Comparison of ENCODE assay signal across 25 cellular contexts in the genomic region with DNA sequence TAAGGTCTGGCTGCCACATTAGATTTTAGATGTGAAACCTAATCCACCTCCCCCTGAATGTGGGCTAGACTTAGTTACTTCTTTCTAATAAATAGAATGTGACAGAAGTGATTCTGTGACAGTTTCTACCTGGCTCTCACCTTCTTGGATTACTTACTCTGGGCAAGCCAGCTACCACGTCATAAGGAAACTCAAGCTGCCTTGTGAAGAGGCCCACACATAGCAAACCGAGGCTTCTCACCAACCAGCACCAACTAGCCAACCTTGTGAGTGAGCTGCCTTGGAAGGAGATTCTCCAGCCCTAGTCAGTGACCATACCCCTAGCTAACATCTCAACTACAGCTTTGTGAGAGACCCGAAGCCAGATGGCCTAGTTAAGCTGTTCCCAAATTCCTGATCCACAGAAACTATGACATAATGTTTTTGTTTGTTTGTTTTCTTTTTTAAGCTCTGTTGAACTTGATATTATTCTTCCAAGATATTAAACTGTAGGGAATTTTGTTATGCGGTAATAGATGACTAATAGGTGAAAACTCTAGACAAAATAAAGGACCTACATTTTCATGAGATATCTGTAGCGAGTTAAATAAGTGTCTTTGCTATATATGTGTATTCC. TPM values are rescaled to one million over a fixed set of nuclear protein-coding genes. Genes with fewer than 3 reads are reported as not detected.
DNase-seq lines count a peak whose midpoint lies in the region; ATAC-seq, FAIRE-seq and TF ChIP-seq lines count a peak whose summit lies in the region.
"Had no signal": no experiment of that assay in that cellular context is flagged by ENCODE, and none has a peak within 500 bp of the region (broad histone marks: within the 10 kb centered on the region; RNA-seq: fewer than 3 reads in every experiment).

No MANE protein-coding gene starts in this region.

- H3K27ac Mint-ChIP-seq in activated CD8-positive, alpha-beta memory T cell treated with anti-CD3 and anti-CD28 coated beads, Interleukin-2, amount 10 ng/mL, durations not matched to agents 7 days and 5 days: no peak overlapping the region
- H3K27ac Mint-ChIP-seq: CD4-positive, alpha-beta T cell; stimulated activated naive CD8-positive, alpha-beta T cell treated with anti-CD3 and anti-CD28 coated beads, Interleukin-15, Interleukin-2, amounts not matched to agents 100 ng/mL and 50 ng/mL, for 24 hours had no signal

- no peaks in the 10 kb centered on the region for H3K79me1 ChIP-seq in trophoblast cell (ENCODE audit: low read length)

- no peak for TF ChIP-seq RAD21 in GM12878 (IDR thresholded peaks at IDR 0.05; ENCODE audit: insufficient read depth, low read depth, low read length)

- no peak overlapping the region for H2BK5ac ChIP-seq in trophoblast cell (ENCODE audit: low read depth, low read length, poor library complexity)

- H3K4me3 ChIP-seq in GM12878 (no peak overlapping the region), trophoblast cell (ENCODE audit: low read depth, low read length) (no peak overlapping the region)
- H3K4me3 ChIP-seq: tibial nerve had no signal

- no peak overlapping the region for H3K18ac ChIP-seq in trophoblast cell (ENCODE audit: low read length)

- no peak overlapping the region for H3K14ac ChIP-seq in trophoblast cell (ENCODE audit: low read length)

- H3K27me3 ChIP-seq in GM12878 (replicated peaks in 1 of 2; ENCODE audit: control insufficient read depth in 2 of 2, insufficient read depth in 2 of 2, low read length in 1 of 2) (no peaks in the 10 kb centered on the region), trophoblast cell (ENCODE audit: insufficient read depth, low read length) (no peaks in the 10 kb centered on the region)
- H3K27me3 ChIP-seq: tibial nerve had no signal

- H3K36me3 Mint-ChIP-seq in activated CD8-positive, alpha-beta memory T cell treated with anti-CD3 and anti-CD28 coated beads, Interleukin-2, amount 10 ng/mL, durations not matched to agents 7 days and 5 days: peaks cover 40% of the 10 kb centered on the region

- TF ChIP-seq CTCF in GM12878 (IDR thresholded peaks at IDR 0.05 in 2 of 3, conservative IDR thresholded peaks at IDR 0.05 in 1 of 3; ENCODE audit: control insufficient read depth in 2 of 3, extremely low read depth in 1 of 3, insufficient read depth in 1 of 3, low read depth in 3 of 3, low read length in 3 of 3): no peak

- H4K12ac ChIP-seq in trophoblast cell (ENCODE audit: low read depth, low read length): no peak overlapping the region

- H4K20me1 ChIP-seq in GM12878 (ENCODE audit: control insufficient read depth, insufficient read depth): no peaks in the 10 kb centered on the region

- H3K9ac ChIP-seq in GM12878 (ENCODE audit: control insufficient read depth, insufficient read depth, low read length) (no peak overlapping the region), trophoblast cell (ENCODE audit: low read length) (no peak overlapping the region)
- H3K9ac ChIP-seq: SK-N-SH had no signal

- DNase-seq in activated CD8-positive, alpha-beta memory T cell treated with anti-CD3 and anti-CD28 coated beads, Interleukin-2, amount 10 ng/mL, durations not matched to agents 7 days and 5 days: no peak
- no peak for DNase-seq in activated CD8-positive, alpha-beta memory T cell treated with anti-CD3 and anti-CD28 coated beads, Interleukin-2, amount 50 U/mL, for 48 hours
- DNase-seq in ELR (ENCODE audit: low read depth): peak; percentile 32
- DNase-seq in HCEC 1CT: peak; percentile 16
- DNase-seq in GM12878 (ENCODE audit: low read depth, low spot score): no peak
- no peak for DNase-seq in trophoblast cell
- DNase-seq: activated CD4-positive, CD25-positive, alpha-beta regulatory T cell treated with anti-CD3 and anti-CD28 coated beads, Interleukin-2, amount 50 U/mL, for 72 hours; CD4-positive, alpha-beta T cell; cortex of kidney; GF-D8; midbrain; NCI-H1105 treated with DMSO at 0.1 percent for 48 hours; NCI-H2107; NCI-H510A; SK-N-SH; T1000 had no signal

- TF ChIP-seq POLR2A in GM12878 (IDR thresholded peaks at IDR 0.05; ENCODE audit: low read depth, low read length): no peak

- H4K8ac ChIP-seq in trophoblast cell (ENCODE audit: low read depth, low read length): no peak overlapping the region

- POLR2A ChIA-PET in GM12878 (lab: Charles Lee): interaction anchor here (0.5 to 1.9 kb wide), 6 partner anchors 16 to 139 kb away, joined by 3 to 12 read pairs (median 3); partner anchors contain the start of gene DUSP16

- H2BK12ac ChIP-seq in trophoblast cell (ENCODE audit: low read length): no peak overlapping the region

- no peak overlapping the region for H4K91ac ChIP-seq in trophoblast cell (ENCODE audit: low read depth, low read length)

- CTCF ChIA-PET in activated CD8-positive, alpha-beta memory T cell treated with anti-CD3 and anti-CD28 coated beads, Interleukin-2, amount 10 ng/mL, durations not matched to agents 7 days and 5 days (lab: Charles Lee): interaction anchor here (0.8 to 1.5 kb wide), 3 partner anchors 31 to 47 kb away, joined by 3 to 4 read pairs (median 3); no protein-coding TSS in a partner anchor
- CTCF ChIA-PET in GM12878 (lab: Yijun Ruan, JAX): interaction anchor here (0.7 to 2.6 kb wide), 11 partner anchors 9 to 313 kb away, joined by 3 to 13 read pairs (median 4); no protein-coding TSS in a partner anchor

- H3K23ac ChIP-seq in trophoblast cell (ENCODE audit: low read length): no peak overlapping the region

- H3K9me3 Mint-ChIP-seq in activated CD8-positive, alpha-beta memory T cell treated with anti-CD3 and anti-CD28 coated beads, Interleukin-2, amount 10 ng/mL, durations not matched to agents 7 days and 5 days (ENCODE audit: low read depth): no peaks in the 10 kb centered on the region
- H3K9me3 Mint-ChIP-seq: CD4-positive, alpha-beta T cell; neural crest cell; stimulated activated naive CD8-positive, alpha-beta T cell treated with anti-CD3 and anti-CD28 coated beads, Interleukin-15, Interleukin-2, amounts not matched to agents 100 ng/mL and 50 ng/mL, for 24 hours had no signal

- H3K4me1 ChIP-seq in GM12878 (ENCODE audit: control insufficient read depth, insufficient read depth, low read length) (peaks cover 48% of the 10 kb centered on the region), trophoblast cell (ENCODE audit: control insufficient read depth in 1 of 2, insufficient read depth in 2 of 2, low read length in 2 of 2) (no peaks in the 10 kb centered on the region)

- H3K36me3 ChIP-seq in GM12878 (ENCODE audit: control insufficient read depth in 2 of 2, insufficient read depth in 2 of 2, low read length in 1 of 2): no peaks in the 10 kb centered on the region; a peak in 1 of 4 replicates
- H3K36me3 ChIP-seq in trophoblast cell (ENCODE audit: control insufficient read depth in 1 of 2, insufficient read depth in 2 of 2, low read length in 2 of 2): no peaks in the 10 kb centered on the region
- H3K36me3 ChIP-seq: tibial nerve had no signal

- H3K9me3 ChIP-seq in GM12878 (replicated peaks; ENCODE audit: control insufficient read depth, insufficient read depth, low read length): no peaks in the 10 kb centered on the region
- no peaks in the 10 kb centered on the region for H3K9me3 ChIP-seq in trophoblast cell (ENCODE audit: insufficient read depth, low read depth, low read length)
- H3K9me3 ChIP-seq: SK-N-SH, tibial nerve had no signal

- no TSS peak for BruUV-seq in GM12878 (replicated peaks; lab: Mats Ljungman, UMichigan)

- RAD21 ChIA-PET in GM12878 (lab: Charles Lee; ENCODE audit: unreplicated experiment): interaction anchor here (0.6 to 2.4 kb wide), 10 partner anchors 10 to 135 kb away, joined by 3 to 11 read pairs (median 4); no protein-coding TSS in a partner anchor

- H2AFZ ChIP-seq in GM12878 (ENCODE audit: control insufficient read depth, low read depth, low read length) (peak overlapping the region; percentile 28; the same call in 1 of the 2 replicates), trophoblast cell (ENCODE audit: insufficient read depth, low read length, poor library complexity) (no peak overlapping the region)

- H3K27me3 Mint-ChIP-seq in activated CD8-positive, alpha-beta memory T cell treated with anti-CD3 and anti-CD28 coated beads, Interleukin-2, amount 10 ng/mL, durations not matched to agents 7 days and 5 days: no peaks in the 10 kb centered on the region
- H3K27me3 Mint-ChIP-seq: CD4-positive, alpha-beta T cell; stimulated activated naive CD8-positive, alpha-beta T cell treated with anti-CD3 and anti-CD28 coated beads, Interleukin-15, Interleukin-2, amounts not matched to agents 100 ng/mL and 50 ng/mL, for 24 hours had no signal

- H3K4me2 ChIP-seq in GM12878 (ENCODE audit: control insufficient read depth, insufficient read depth) (peak overlapping the region; percentile 54; the same call in 1 of the 2 replicates), trophoblast cell (ENCODE audit: low read length) (no peak overlapping the region)
- H3K4me2 ChIP-seq: SK-N-SH had no signal

- H3K79me2 ChIP-seq in GM12878 (ENCODE audit: control insufficient read depth, insufficient read depth, low read length) (no peaks in the 10 kb centered on the region), trophoblast cell (ENCODE audit: control insufficient read depth, insufficient read depth, low read length, poor library complexity) (no peaks in the 10 kb centered on the region)

- no peak overlapping the region for H2AK5ac ChIP-seq in trophoblast cell (ENCODE audit: low read length)

- ATAC-seq in activated CD8-positive, alpha-beta memory T cell treated with anti-CD3 and anti-CD28 coated beads, Interleukin-2, amount 10 ng/mL, durations not matched to agents 7 days and 5 days: peak; percentile 28
- ATAC-seq in GM12878 (peak; percentile 68), HG02571 (IDR thresholded peaks at IDR 0.05; ENCODE audit: unreplicated experiment) (no peak), GM19395 (IDR thresholded peaks at IDR 0.05; ENCODE audit: unreplicated experiment) (no peak)
- ATAC-seq: HCT116, left lobe of liver had no signal

- H3K4ac ChIP-seq in trophoblast cell (ENCODE audit: low read depth, low read length): no peak overlapping the region

- H3K4me1 Mint-ChIP-seq in activated CD8-positive, alpha-beta memory T cell treated with anti-CD3 and anti-CD28 coated beads, Interleukin-2, amount 10 ng/mL, durations not matched to agents 7 days and 5 days: peaks cover 34% of the 10 kb centered on the region

- in situ Hi-C loops in GM12878 (cut with MboI): loop anchor here (10.0 kb wide), 1 partner anchor 1125 kb away; no protein-coding TSS in a partner anchor

- intact Hi-C loops in GM12878 (cut with micrococcal nuclease; ENCODE audit: unreplicated experiment): no loop called here

- no peak overlapping the region for H2BK120ac ChIP-seq in trophoblast cell (ENCODE audit: insufficient read depth, low read length, poor library complexity)

- no peak for TF ChIP-seq EP300 in GM12878 (IDR thresholded peaks at IDR 0.05; ENCODE audit: borderline replicate concordance in 1 of 2, control insufficient read depth in 1 of 2, low read depth in 2 of 2, low read length in 2 of 2)

- WGBS in GM12878 (ENCODE audit: insufficient coverage, insufficient replicate concordance, low lambda C conversion rate, missing lambda C conversion rate): 51% methylated on average over 5 of the region's 5 CpGs
- no CpG with 5 or more reads among the region's 5 CpGs for WGBS in trophoblast cell (ENCODE audit: extremely low coverage, insufficient coverage, insufficient read length)

- SMC1A ChIA-PET in GM12878 (lab: Charles Lee; ENCODE audit: uncharacterized antibody, unreplicated experiment): interaction anchor here (0.7 to 3.4 kb wide), 17 partner anchors 10 to 305 kb away, joined by 3 to 29 read pairs (median 4); partner anchors contain the start of genes CDKN1B and DUSP16

- no peak for FAIRE-seq in GM12878 (lab: Jason Lieb, UNC)
- FAIRE-seq: endometrium had no signal

- H3K4me3 Mint-ChIP-seq in activated CD8-positive, alpha-beta memory T cell treated with anti-CD3 and anti-CD28 coated beads, Interleukin-2, amount 10 ng/mL, durations not matched to agents 7 days and 5 days: no peak overlapping the region
- H3K4me3 Mint-ChIP-seq: CD4-positive, alpha-beta T cell; neural crest cell; stimulated activated naive CD8-positive, alpha-beta T cell treated with anti-CD3 and anti-CD28 coated beads, Interleukin-15, Interleukin-2, amounts not matched to agents 100 ng/mL and 50 ng/mL, for 24 hours had no signal

- peak overlapping the region; percentile 38; the same call in 1 of the 2 replicates for H3K27ac ChIP-seq in GM12878 (ENCODE audit: control insufficient read depth, insufficient read depth)
- no peak overlapping the region for H3K27ac ChIP-seq in trophoblast cell (ENCODE audit: low read depth, low read length)
- H3K27ac ChIP-seq: tibial nerve had no signal

RNA-seq across cellular contexts. Expression of gene GPR19, which starts 6.2 kb away (rescaled TPM):
- total RNA-seq in activated CD8-positive, alpha-beta memory T cell treated with anti-CD3 and anti-CD28 coated beads, Interleukin-2, amount 10 ng/mL, durations not matched to agents 7 days and 5 days: 10 to 100 TPM; 15.1 to 16.8 TPM
- 10.2 and 14.3 TPM in 2 replicates for total RNA-seq in GM12878 (2013; cell fraction: nucleolus; rRNA removed)
- 2.1 and 2.7 TPM in 2 replicates for total RNA-seq in GM12878 (2014; rRNA removed)
- 3.9 and 4.1 TPM in 2 replicates for total RNA-seq in GM12878 (2014; rRNA removed; fragmentation: Illumina TruSeq; extraction: Trizol)
- total RNA-seq in GM12878 (2021): 2.6 and 3.4 TPM in 2 replicates
- polyA plus RNA-seq in GM12878 (2011; ENCODE audit: low read depth): 0.87 TPM
- 7.4 TPM in 2 replicates for polyA plus RNA-seq in GM12878 (2011; rRNA removed)
- 5.5 and 5.7 TPM in 2 replicates for polyA plus RNA-seq in GM12878 (2011; cell fraction: cytosol; rRNA removed)
- 13.6 and 23.5 TPM in 2 replicates for polyA plus RNA-seq in GM12878 (2011; cell fraction: nucleus; rRNA removed)
- 2.3 and 3.3 TPM in 2 replicates for polyA plus RNA-seq in GM12878 (2012)
- 4.0 and 9.8 TPM in 2 replicates for polyA plus RNA-seq in GM12878 (2014; fragmentation: Illumina TruSeq; extraction: Trizol)
- 1 to 10 TPM; 2.9 to 3.0 TPM for polyA plus RNA-seq in GM12878 (2014; fragmentation: Nextera tagmentation; extraction: Ambion mirVana)
- polyA plus RNA-seq in GM12878 (2014; rRNA removed): 1.7 and 2.2 TPM in 2 replicates
- polyA plus RNA-seq in GM12878 (2016; fragmentation: Nextera tagmentation; extraction: Ambion mirVana): 1 to 10 TPM; 2.2 to 3.1 TPM
- polyA minus RNA-seq in GM12878 (2011; rRNA and poly(A)+ RNA removed): 7.6 and 10.5 TPM in 2 replicates
- 1.7 and 2.0 TPM in 2 replicates for polyA minus RNA-seq in GM12878 (2011; cell fraction: cytosol; rRNA and poly(A)+ RNA removed)
- polyA minus RNA-seq in GM12878 (2011; cell fraction: nucleus; rRNA and poly(A)+ RNA removed): 2.9 and 6.2 TPM in 2 replicates
- polyA plus RNA-seq in trophoblast cell (2013): 3.1 and 3.5 TPM in 2 replicates
- total RNA-seq: posterior vena cava had no signal

RNA-seq across cellular contexts. Expression of gene CDKN1B, which starts 27.4 kb away (rescaled TPM):
- total RNA-seq in activated CD8-positive, alpha-beta memory T cell treated with anti-CD3 and anti-CD28 coated beads, Interleukin-2, amount 10 ng/mL, durations not matched to agents 7 days and 5 days: 100 to 1,000 TPM in 1 of 2 experiments, 10 to 100 TPM in 1; 99.2 to 105 TPM
- 31.1 and 38.2 TPM in 2 replicates for total RNA-seq in GM12878 (2013; cell fraction: nucleolus; rRNA removed)
- total RNA-seq in GM12878 (2014; rRNA removed) (39.1 and 43.3 TPM in 2 replicates), GM12878 (2014; rRNA removed; fragmentation: Illumina TruSeq; extraction: Trizol) (22.7 and 24.2 TPM in 2 replicates), GM12878 (2021) (36.9 and 37.4 TPM in 2 replicates)
- polyA plus RNA-seq in GM12878 (2011; ENCODE audit: low read depth): 11.2 TPM
- polyA plus RNA-seq in GM12878 (2011; rRNA removed) (25.4 and 39.5 TPM in 2 replicates), GM12878 (2014; fragmentation: Illumina TruSeq; extraction: Trizol) (21.6 and 22.1 TPM in 2 replicates), GM12878 (2014; fragmentation: Nextera tagmentation; extraction: Ambion mirVana) (1 to 10 TPM; 4.2 to 8.0 TPM), GM12878 (2014; rRNA removed) (27.8 and 29.2 TPM in 2 replicates), GM12878 (2016; fragmentation: Nextera tagmentation; extraction: Ambion mirVana) (1 to 10 TPM; 4.9 to 5.5 TPM)
- polyA plus RNA-seq in GM12878 (2011; cell fraction: cytosol; rRNA removed): 14.5 and 16.9 TPM in 2 replicates
- 21.5 and 21.6 TPM in 2 replicates for polyA plus RNA-seq in GM12878 (2011; cell fraction: nucleus; rRNA removed)
- polyA plus RNA-seq in GM12878 (2012): 25.9 and 32.3 TPM in 2 replicates
- polyA minus RNA-seq in GM12878 (2011; rRNA and poly(A)+ RNA removed): 19.7 and 22.0 TPM in 2 replicates
- polyA minus RNA-seq in GM12878 (2011; cell fraction: cytosol; rRNA and poly(A)+ RNA removed): 14.3 and 15.9 TPM in 2 replicates
- polyA minus RNA-seq in GM12878 (2011; cell fraction: nucleus; rRNA and poly(A)+ RNA removed): 43.3 and 59.1 TPM in 2 replicates
- 14.3 and 15.3 TPM in 2 replicates for polyA plus RNA-seq in trophoblast cell (2013)

Comparison
In these comparisons a context has a peak if more than half of its experiments do, and no peak if none do; other contexts are left out.
1. ATAC-seq: peak in activated CD8-positive, alpha-beta memory T cell treated with anti-CD3 and anti-CD28 coated beads, Interleukin-2, amount 10 ng/mL, durations not matched to agents 7 days and 5 days (single experiment) and GM12878 (single experiment); none in HG02571 (single experiment) and GM19395 (single experiment).
2. DNase-seq: peak in ELR (single experiment) and HCEC 1CT (single experiment); none in activated CD8-positive, alpha-beta memory T cell treated with anti-CD3 and anti-CD28 coated beads, Interleukin-2, amount 10 ng/mL, durations not matched to agents 7 days and 5 days (single experiment), activated CD8-positive, alpha-beta memory T cell treated with anti-CD3 and anti-CD28 coated beads, Interleukin-2, amount 50 U/mL, for 48 hours (single experiment), GM12878 (single experiment) and trophoblast cell (0 of 2).